In genomic region chr17:57186231-57187019, GRCh38 we compare ENCODE assay signal across 26 cellular contexts.
DNase-seq lines count a peak whose midpoint lies in the region; ATAC-seq and TF ChIP-seq lines count a peak whose summit lies in the region.
"Had no signal": no experiment of that assay in that cellular context is flagged by ENCODE, and none has a peak within 500 bp of the region (broad histone marks: within the 10 kb centered on the region; RNA-seq: fewer than 3 reads in every experiment).

No MANE protein-coding gene starts in this region.

- H3K27me3 ChIP-seq in left ventricle myocardium inferior (ENCODE audit: low read depth) (peaks cover 7% of the 10 kb centered on the region), ovary (no peaks in the 10 kb centered on the region), upper lobe of right lung (no peaks in the 10 kb centered on the region)
- H3K27me3 ChIP-seq: neutrophil, vagina had no signal

- no peak overlapping the region for H3K4me3 ChIP-seq in left ventricle myocardium inferior
- no peak overlapping the region for H3K4me3 ChIP-seq in ovary
- no peak overlapping the region for H3K4me3 ChIP-seq in upper lobe of right lung
- H3K4me3 ChIP-seq: A549, coronary artery, GM23248, lung, psoas muscle, vagina had no signal

- WGBS in ovary, 3 donors, result 21 to 34% (median 30%) methylated on average over 4 of the region's 4 CpGs

- H3K36me3 ChIP-seq in left ventricle myocardium inferior (no peaks in the 10 kb centered on the region), ovary (no peaks in the 10 kb centered on the region), upper lobe of right lung (no peaks in the 10 kb centered on the region)
- H3K36me3 ChIP-seq: neutrophil, vagina had no signal

- ATAC-seq in Right ventricle myocardium superior (ENCODE audit: poor library complexity) (peak; percentile 45), upper lobe of right lung (no peak)
- ATAC-seq: A549; CD8-positive, alpha-beta T cell; psoas muscle; WTC11 had no signal

- intact Hi-C loops in Right ventricle myocardium superior (cut with DNase I), result no loop called here
- intact Hi-C loops in left ventricle myocardium inferior (cut with micrococcal nuclease), result no loop called here
- intact Hi-C loops in ovary (cut with DNase I), result no loop called here
- intact Hi-C loops in upper lobe of right lung (cut with DNase I), result no loop called here

- no peaks in the 10 kb centered on the region for H3K4me1 Mint-ChIP-seq in endothelial cell (ENCODE audit: unreplicated experiment)
- H3K4me1 Mint-ChIP-seq: WTC11 had no signal

- no peak for DNase-seq in Right ventricle myocardium superior
- DNase-seq in left ventricle myocardium inferior, result no peak
- DNase-seq in NCI-H2107 (lab: John Stamatoyannopoulos, UW), result peak; percentile 41
- DNase-seq in astrocyte of the hippocampus (ENCODE audit: low read depth, low spot score), result peak; percentile 50
- peak; percentile 28 to 45 (median 34) for DNase-seq in ovary
- no peak for DNase-seq in NK-92 (lab: John Stamatoyannopoulos, UW; ENCODE audit: unreplicated experiment)
- DNase-seq in endothelial cell (ENCODE audit: low spot score), result no peak
- DNase-seq in upper lobe of right lung, result no peak
- DNase-seq: activated naive CD4-positive, alpha-beta T cell treated with anti-CD3 and anti-CD28 coated beads, Interleukin-2, amount 50 U/mL, for 16 hours; amygdala; CD8-positive, alpha-beta T cell; GDM1; GM23248; KBM-7; MV-4-11; NCI-H187; psoas muscle; stimulated activated CD4-positive, alpha-beta T cell treated with anti-CD3 and anti-CD28 coated beads, Interleukin-1b, Interleukin-23, amount 100 ng/mL, for 48 hours; substantia nigra; T-helper 9 cell had no signal

- H3K9me3 Mint-ChIP-seq in endothelial cell (ENCODE audit: unreplicated experiment), result no peaks in the 10 kb centered on the region
- H3K9me3 Mint-ChIP-seq: CD8-positive, alpha-beta T cell; WTC11 had no signal

- no peak overlapping the region for H3K4me3 Mint-ChIP-seq in endothelial cell (ENCODE audit: unreplicated experiment)
- H3K4me3 Mint-ChIP-seq: CD8-positive, alpha-beta T cell; WTC11 had no signal

- TF ChIP-seq EP300 in ovary (IDR thresholded peaks at IDR 0.05), result no peak

- no peaks in the 10 kb centered on the region for H3K9me3 ChIP-seq in left ventricle myocardium inferior (replicated peaks)
- no peaks in the 10 kb centered on the region for H3K9me3 ChIP-seq in ovary
- H3K9me3 ChIP-seq in upper lobe of right lung, result no peaks in the 10 kb centered on the region
- H3K9me3 ChIP-seq: A549, neutrophil, psoas muscle, vagina had no signal

- TF ChIP-seq CTCF in left ventricle myocardium inferior (IDR thresholded peaks at IDR 0.05; ENCODE audit: borderline replicate concordance), result no peak
- no peak for TF ChIP-seq CTCF in ovary (IDR thresholded peaks at IDR 0.05)
- no peak for TF ChIP-seq CTCF in endothelial cell (IDR thresholded peaks at IDR 0.05; ENCODE audit: unreplicated experiment)
- TF ChIP-seq CTCF in upper lobe of right lung (IDR thresholded peaks at IDR 0.05), result no peak

- TF ChIP-seq POLR2A in ovary (IDR thresholded peaks at IDR 0.05), result no peak

- no peaks in the 10 kb centered on the region for H3K36me3 Mint-ChIP-seq in endothelial cell (ENCODE audit: low read depth, unreplicated experiment)
- H3K36me3 Mint-ChIP-seq: CD8-positive, alpha-beta T cell; WTC11 had no signal

- H3K27ac Mint-ChIP-seq in endothelial cell (ENCODE audit: unreplicated experiment), result no peak overlapping the region
- H3K27ac Mint-ChIP-seq: CD8-positive, alpha-beta T cell; WTC11 had no signal

- H3K27ac ChIP-seq in left ventricle myocardium inferior (replicated peaks) (no peak overlapping the region), ovary (peak overlapping the region in 1 of 2 donors; percentile 20), upper lobe of right lung (no peak overlapping the region)
- H3K27ac ChIP-seq: A549, coronary artery, GM23248, neutrophil, psoas muscle, vagina had no signal

- H3K27me3 Mint-ChIP-seq in endothelial cell (ENCODE audit: unreplicated experiment), result peaks cover 2% of the 10 kb centered on the region

- H3K4me1 ChIP-seq in left ventricle myocardium inferior (no peaks in the 10 kb centered on the region), ovary (ENCODE audit: insufficient read depth) (peaks cover 8% of the 10 kb centered on the region), upper lobe of right lung (no peaks in the 10 kb centered on the region)
- H3K4me1 ChIP-seq: A549, psoas muscle, vagina had no signal

Comparison
In these comparisons a context has a peak if more than half of its experiments do, and no peak if none do; other contexts are left out.
1. DNase-seq: peak in NCI-H2107 (single experiment), astrocyte of the hippocampus (single experiment) and ovary (5 of 5); none in Right ventricle myocardium superior (single experiment), left ventricle myocardium inferior (single experiment), NK-92 (single experiment), endothelial cell (single experiment) and upper lobe of right lung (single experiment).